In genomic region chr12:122840580-122841513, GRCh38 we compare ENCODE assay signal across 9 cellular contexts. TPM values are rescaled to one million over a fixed set of nuclear protein-coding genes. Genes with fewer than 3 reads are reported as not detected.
DNase-seq lines count a peak whose midpoint lies in the region; ATAC-seq, FAIRE-seq and TF ChIP-seq lines count a peak whose summit lies in the region.
"Had no signal": no experiment of that assay in that cellular context is flagged by ENCODE, and none has a peak within 500 bp of the region (broad histone marks: within the 10 kb centered on the region; RNA-seq: fewer than 3 reads in every experiment).

No MANE protein-coding gene starts in this region.

- no peaks in the 10 kb centered on the region for H3K9me3 ChIP-seq in lower lobe of right lung

- FAIRE-seq in HTR-8/SVneo (lab: Jason Lieb, UNC): peak; percentile 38

- peak overlapping the region; percentile 6 for H3K4me3 Mint-ChIP-seq in MCF 10A (ENCODE audit: unreplicated experiment)

- intact Hi-C loops in MCF 10A (cut with micrococcal nuclease) (no loop called here), lower lobe of right lung (cut with DNase I) (no loop called here)

- peaks cover 38% of the 10 kb centered on the region for H3K4me1 Mint-ChIP-seq in MCF 10A (ENCODE audit: insufficient read depth, unreplicated experiment)

- POLR2A ChIA-PET in MCF 10A (lab: Yijun Ruan, JAX): interaction anchor here (0.6 to 1.7 kb wide), 5 partner anchors 10 to 396 kb away, joined by 3 to 4 read pairs (median 3); no protein-coding TSS in a partner anchor

- no peaks in the 10 kb centered on the region for H3K27me3 ChIP-seq in lower lobe of right lung (ENCODE audit: low read depth)

- BruUV-seq in MCF 10A (replicated peaks; lab: Mats Ljungman, UMichigan): no TSS peak

- no peak for DNase-seq in HTR-8/SVneo (ENCODE audit: insufficient read length, low spot score)
- DNase-seq in MCF 10A (ENCODE audit: unreplicated experiment): no peak
- DNase-seq in lower lobe of right lung: peak; percentile 24
- no peak for DNase-seq in foreskin fibroblast
- DNase-seq in UCSD-AML1 (lab: John Stamatoyannopoulos, UW; ENCODE audit: unreplicated experiment): no peak
- DNase-seq in H4 (ENCODE audit: low spot score): no peak
- DNase-seq: cerebellar nuclear complex, NCI-H2081 had no signal

- no peaks in the 10 kb centered on the region for H3K36me3 ChIP-seq in lower lobe of right lung

- TF ChIP-seq CTCF in MCF 10A (IDR thresholded peaks at IDR 0.05; ENCODE audit: unreplicated experiment) (no peak), lower lobe of right lung (IDR thresholded peaks at IDR 0.05) (no peak), foreskin fibroblast (IDR thresholded peaks at IDR 0.05; ENCODE audit: low read depth, low read length) (no peak)

- no peaks in the 10 kb centered on the region for H3K27me3 Mint-ChIP-seq in MCF 10A (ENCODE audit: insufficient read depth, unreplicated experiment)

- H3K27ac Mint-ChIP-seq in MCF 10A (ENCODE audit: low read depth, unreplicated experiment): peak overlapping the region; percentile 47

- H3K36me3 Mint-ChIP-seq in MCF 10A (ENCODE audit: insufficient read depth, unreplicated experiment): peaks cover 5% of the 10 kb centered on the region

- no peak for ATAC-seq in lower lobe of right lung

- H3K27ac ChIP-seq in lower lobe of right lung: no peak overlapping the region
- peak overlapping the region; percentile 100 for H3K27ac ChIP-seq in temporal lobe (ENCODE audit: low read depth, low read length)

- CTCF ChIA-PET in MCF 10A (lab: Yijun Ruan, JAX): interaction anchor here (0.5 to 1.8 kb wide), 6 partner anchors 7 to 52 kb away, joined by 3 to 9 read pairs (median 4); no protein-coding TSS in a partner anchor

- H3K9me3 Mint-ChIP-seq in MCF 10A (ENCODE audit: unreplicated experiment): no peaks in the 10 kb centered on the region

- peaks cover 30% of the 10 kb centered on the region for H3K4me1 ChIP-seq in lower lobe of right lung

- H3K4me3 ChIP-seq in lower lobe of right lung (no peak overlapping the region), foreskin fibroblast (ENCODE audit: low read depth in 1 of 2, low read length in 2 of 2) (no peak overlapping the region)

RNA-seq across cellular contexts. Expression of gene HIP1R, which starts 5.6 kb away (rescaled TPM):
- total RNA-seq in MCF 10A (2022): 41.6 and 44.6 TPM in 2 replicates
- 28.2 TPM for total RNA-seq in lower lobe of right lung
- total RNA-seq in temporal lobe: 75.7 TPM
- total RNA-seq in H4 (2014; rRNA removed; shearing (Covaris generic)): 22.0 and 25.6 TPM in 2 replicates

RNA-seq across cellular contexts. Expression of gene VPS37B, which starts 55.1 kb away (rescaled TPM):
- total RNA-seq in MCF 10A (2022) (33.8 and 37.6 TPM in 2 replicates), lower lobe of right lung (34.5 TPM), temporal lobe (21.9 TPM)
- total RNA-seq in H4 (2014; rRNA removed; shearing (Covaris generic)): 29.2 and 44.0 TPM in 2 replicates
